In genomic region chr1:59436637-59437036, GRCh38 we compare ENCODE assay signal across 16 cellular contexts.
"Had no signal": no experiment of that assay in that cellular context is flagged by ENCODE, and none has a peak within 500 bp of the region (broad histone marks: within the 10 kb centered on the region; RNA-seq: fewer than 3 reads in every experiment).

No MANE protein-coding gene starts in this region.

- H3K4me3 ChIP-seq: cardiac muscle cell, right atrium auricular region, skin epidermis, thoracic aorta had no signal

- H3K36me3 ChIP-seq: cardiac muscle cell, right atrium auricular region, thoracic aorta, WERI-Rb-1 had no signal

- ATAC-seq: activated CD4-positive, alpha-beta T cell treated with anti-CD3 and anti-CD28 coated beads for 36 hours; foreskin keratinocyte had no signal

- H3K9me3 ChIP-seq: right atrium auricular region, thoracic aorta had no signal

- DNase-seq: activated CD4-positive, alpha-beta memory T cell treated with anti-CD3 and anti-CD28 coated beads for 36 hours; activated CD4-positive, alpha-beta T cell treated with anti-CD3 and anti-CD28 coated beads for 36 hours; activated naive CD8-positive, alpha-beta T cell treated with anti-CD3 and anti-CD28 coated beads for 36 hours; activated T-cell treated with anti-CD3 and anti-CD28 coated beads for 4 hours; amniotic stem cell; foreskin keratinocyte; midbrain; stimulated activated CD4-positive, alpha-beta T cell treated with anti-CD3 and anti-CD28 coated beads, Interleukin-2, amount 100 ng/mL, for 48 hours; T-helper 2 cell; WERI-Rb-1 had no signal

- H3K9me3 Mint-ChIP-seq: activated CD4-positive, alpha-beta memory T cell treated with anti-CD3 and anti-CD28 coated beads for 36 hours; activated naive CD8-positive, alpha-beta T cell treated with anti-CD3 and anti-CD28 coated beads for 36 hours had no signal

- H3K27me3 Mint-ChIP-seq: activated CD4-positive, alpha-beta memory T cell treated with anti-CD3 and anti-CD28 coated beads for 36 hours; activated CD4-positive, alpha-beta T cell treated with anti-CD3 and anti-CD28 coated beads for 36 hours; activated naive CD8-positive, alpha-beta T cell treated with anti-CD3 and anti-CD28 coated beads for 36 hours; progenitor cell of endocrine pancreas had no signal

- H3K27ac Mint-ChIP-seq: activated CD4-positive, alpha-beta memory T cell treated with anti-CD3 and anti-CD28 coated beads for 36 hours; activated CD4-positive, alpha-beta T cell treated with anti-CD3 and anti-CD28 coated beads for 36 hours; activated naive CD8-positive, alpha-beta T cell treated with anti-CD3 and anti-CD28 coated beads for 36 hours; progenitor cell of endocrine pancreas had no signal

- H3K36me3 Mint-ChIP-seq: activated CD4-positive, alpha-beta memory T cell treated with anti-CD3 and anti-CD28 coated beads for 36 hours had no signal

- H3K4me3 Mint-ChIP-seq: activated CD4-positive, alpha-beta memory T cell treated with anti-CD3 and anti-CD28 coated beads for 36 hours; activated CD4-positive, alpha-beta T cell treated with anti-CD3 and anti-CD28 coated beads for 36 hours; activated naive CD8-positive, alpha-beta T cell treated with anti-CD3 and anti-CD28 coated beads for 36 hours had no signal

- H3K27ac ChIP-seq: cardiac muscle cell, epithelial cell of prostate, foreskin keratinocyte, right atrium auricular region, skin epidermis, thoracic aorta, WERI-Rb-1 had no signal

- H3K27me3 ChIP-seq: cardiac muscle cell, foreskin keratinocyte, right atrium auricular region had no signal
